ENCODE assay signal across 10 cellular contexts in genomic region chr5:142845954-142846398, GRCh38.
A peak's percentile ranks its signal among the peaks of the same experiment; 100 is the strongest.
DNase-seq lines count a peak whose midpoint lies in the region; ATAC-seq and TF ChIP-seq lines count a peak whose summit lies in the region.
"Had no signal": no experiment of that assay in that cellular context is flagged by ENCODE, and none has a peak within 500 bp of the region (broad histone marks: within the 10 kb centered on the region; RNA-seq: fewer than 3 reads in every experiment).

No MANE protein-coding gene starts in this region.

- DNase-seq in T-helper 1 cell: no peak
- peak; percentile 77 for DNase-seq in endodermal cell
- DNase-seq in germinal center (ENCODE audit: low spot score): no peak
- no peak for DNase-seq in H4 (ENCODE audit: low spot score)
- no peak for DNase-seq in cerebellar nuclear complex (lab: John Stamatoyannopoulos, UW)
- DNase-seq: glutamatergic neuron had no signal

- H3K4me3 Mint-ChIP-seq in T-helper 1 cell treated with Interleukin-12 subunit alpha and Interleukin-12 subunit beta and Interleukin-4 antibody, amounts not matched to agents 30 μg/mL and 1 μg/mL, for 36 hours: peak overlapping the region; percentile 16
- H3K4me3 Mint-ChIP-seq in endodermal cell: peak overlapping the region; percentile 5
- no peak overlapping the region for H3K4me3 Mint-ChIP-seq in stimulated activated memory B cell treated with anti-CD40 and anti-IgM and Interleukin-4, amounts not matched to agents 10 μg/mL and 1 μg/mL and 100 μg/mL, for 72 hours

- peaks cover 2% of the 10 kb centered on the region for H3K36me3 Mint-ChIP-seq in T-helper 1 cell treated with Interleukin-12 subunit alpha and Interleukin-12 subunit beta and Interleukin-4 antibody, amounts not matched to agents 30 μg/mL and 1 μg/mL, for 36 hours (ENCODE audit: low read depth)
- no peaks in the 10 kb centered on the region for H3K36me3 Mint-ChIP-seq in endodermal cell (ENCODE audit: low read depth)
- H3K36me3 Mint-ChIP-seq in stimulated activated memory B cell treated with anti-CD40 and anti-IgM and Interleukin-4, amounts not matched to agents 10 μg/mL and 1 μg/mL and 100 μg/mL, for 72 hours: no peaks in the 10 kb centered on the region

- peak overlapping the region; percentile 58 for H3K27ac Mint-ChIP-seq in T-helper 1 cell treated with Interleukin-12 subunit alpha and Interleukin-12 subunit beta and Interleukin-4 antibody, amounts not matched to agents 30 μg/mL and 1 μg/mL, for 36 hours
- H3K27ac Mint-ChIP-seq in endodermal cell: peak overlapping the region; percentile 95
- H3K27ac Mint-ChIP-seq in stimulated activated memory B cell treated with anti-CD40 and anti-IgM and Interleukin-4, amounts not matched to agents 10 μg/mL and 1 μg/mL and 100 μg/mL, for 72 hours: peak overlapping the region; percentile 49

- H3K9me3 Mint-ChIP-seq in T-helper 1 cell treated with Interleukin-12 subunit alpha and Interleukin-12 subunit beta and Interleukin-4 antibody, amounts not matched to agents 30 μg/mL and 1 μg/mL, for 36 hours: no peaks in the 10 kb centered on the region
- H3K9me3 Mint-ChIP-seq in endodermal cell: no peaks in the 10 kb centered on the region
- H3K9me3 Mint-ChIP-seq in stimulated activated memory B cell treated with anti-CD40 and anti-IgM and Interleukin-4, amounts not matched to agents 10 μg/mL and 1 μg/mL and 100 μg/mL, for 72 hours: no peaks in the 10 kb centered on the region

- H3K27ac ChIP-seq in endodermal cell (ENCODE audit: low read depth, low read length): no peak overlapping the region
- H3K27ac ChIP-seq: 22Rv1 had no signal

- 85 to 98% methylated on average over 4 to 9 of the region's 9 CpGs for WGBS in endodermal cell (ENCODE audit: insufficient coverage in 1 of 2, insufficient read length in 1 of 2), 2 experiments

- no peaks in the 10 kb centered on the region for H3K9me3 ChIP-seq in endodermal cell (ENCODE audit: control insufficient read depth, low read length)

- no peak for TF ChIP-seq CTCF in endodermal cell (conservative IDR thresholded peaks at IDR 0.05)

- peak; percentile 73 for ATAC-seq in HG03342 (IDR thresholded peaks at IDR 0.05; ENCODE audit: unreplicated experiment)
- ATAC-seq in stimulated activated memory B cell treated with anti-CD40 and anti-IgM and Interleukin-4, amounts not matched to agents 10 μg/mL and 1 μg/mL and 100 μg/mL, for 72 hours: no peak

- H3K36me3 ChIP-seq in endodermal cell (ENCODE audit: control insufficient read depth, insufficient read depth, low read length): no peaks in the 10 kb centered on the region

- H3K27me3 ChIP-seq in endodermal cell (ENCODE audit: control insufficient read depth, insufficient read depth, low read length, poor library complexity, severe bottlenecking): no peaks in the 10 kb centered on the region

- H3K4me1 Mint-ChIP-seq in T-helper 1 cell treated with Interleukin-12 subunit alpha and Interleukin-12 subunit beta and Interleukin-4 antibody, amounts not matched to agents 30 μg/mL and 1 μg/mL, for 36 hours (ENCODE audit: low read depth): peaks cover 33% of the 10 kb centered on the region
- H3K4me1 Mint-ChIP-seq in endodermal cell: peaks cover 66% of the 10 kb centered on the region
- H3K4me1 Mint-ChIP-seq in stimulated activated memory B cell treated with anti-CD40 and anti-IgM and Interleukin-4, amounts not matched to agents 10 μg/mL and 1 μg/mL and 100 μg/mL, for 72 hours: peaks cover 35% of the 10 kb centered on the region

- H3K4me3 ChIP-seq in endodermal cell (ENCODE audit: low read length): no peak overlapping the region

- peaks cover 20% of the 10 kb centered on the region for H3K4me1 ChIP-seq in endodermal cell (ENCODE audit: control insufficient read depth, insufficient read depth, low read length)

- peak overlapping the region; percentile 1 for H3K9ac ChIP-seq in endodermal cell (ENCODE audit: extremely low read depth, low read length, poor library complexity, severe bottlenecking)

- H3K27me3 Mint-ChIP-seq in T-helper 1 cell treated with Interleukin-12 subunit alpha and Interleukin-12 subunit beta and Interleukin-4 antibody, amounts not matched to agents 30 μg/mL and 1 μg/mL, for 36 hours (ENCODE audit: low read depth): no peaks in the 10 kb centered on the region
- no peaks in the 10 kb centered on the region for H3K27me3 Mint-ChIP-seq in endodermal cell (ENCODE audit: insufficient read depth)
- no peaks in the 10 kb centered on the region for H3K27me3 Mint-ChIP-seq in stimulated activated memory B cell treated with anti-CD40 and anti-IgM and Interleukin-4, amounts not matched to agents 10 μg/mL and 1 μg/mL and 100 μg/mL, for 72 hours
